ENCODE assay signal across 20 cellular contexts in genomic region chr12:96164951-96165858, GRCh38. TPM values are rescaled to one million over a fixed set of nuclear protein-coding genes. Genes with fewer than 3 reads are reported as not detected.
DNase-seq lines count a peak whose midpoint lies in the region; ATAC-seq and TF ChIP-seq lines count a peak whose summit lies in the region.
"Had no signal": no experiment of that assay in that cellular context is flagged by ENCODE, and none has a peak within 500 bp of the region (broad histone marks: within the 10 kb centered on the region; RNA-seq: fewer than 3 reads in every experiment).

No MANE protein-coding gene starts in this region.

- H3K9me3 Mint-ChIP-seq in CD8-positive, alpha-beta T cell: no peaks in the 10 kb centered on the region
- H3K9me3 Mint-ChIP-seq: brain had no signal

- H3K27me3 Mint-ChIP-seq in CD8-positive, alpha-beta T cell (ENCODE audit: low read depth): peaks cover 4% of the 10 kb centered on the region

- no peaks in the 10 kb centered on the region for H3K9me2 ChIP-seq in Karpas-422 (replicated peaks; ENCODE audit: insufficient read depth, low read length)

- intact Hi-C loops in CD8-positive, alpha-beta T cell (cut with DNase I, micrococcal nuclease): no loop called here

- no peak overlapping the region for H3K4me3 Mint-ChIP-seq in CD8-positive, alpha-beta T cell
- H3K4me3 Mint-ChIP-seq: brain, T-helper 17 cell had no signal

- H3K36me3 ChIP-seq in duodenal mucosa (ENCODE audit: control insufficient read depth in 1 of 2, insufficient read depth in 2 of 2, low read length in 2 of 2) (no peaks in the 10 kb centered on the region), skeletal muscle tissue (ENCODE audit: control insufficient read depth in 3 of 3, insufficient read depth in 3 of 3, low read length in 3 of 3) (no peaks in the 10 kb centered on the region), Karpas-422 (ENCODE audit: insufficient read depth, low read length) (no peaks in the 10 kb centered on the region)
- no peaks in the 10 kb centered on the region for H3K36me3 ChIP-seq in CD8-positive, alpha-beta T cell (ENCODE audit: insufficient read depth, low read length)

- no peak overlapping the region for H2AFZ ChIP-seq in Karpas-422 (ENCODE audit: low read length)

- ATAC-seq in CD8-positive, alpha-beta T cell: no peak
- ATAC-seq: activated CD4-positive, CD25-positive, alpha-beta regulatory T cell treated with anti-CD3 and anti-CD28 coated beads, Interleukin-2, amount 50 U/mL, for 24 hours; T-helper 17 cell had no signal

- no peaks in the 10 kb centered on the region for H3K79me2 ChIP-seq in Karpas-422 (ENCODE audit: low read length)

- H3K9ac ChIP-seq in duodenal mucosa (ENCODE audit: low read depth in 1 of 2, low read length in 2 of 2): no peak overlapping the region
- H3K9ac ChIP-seq in skeletal muscle tissue (ENCODE audit: low read depth in 1 of 3, low read length in 3 of 3): no peak overlapping the region
- no peak overlapping the region for H3K9ac ChIP-seq in Karpas-422 (ENCODE audit: low read length)

- no peaks in the 10 kb centered on the region for H3K27me3 ChIP-seq in duodenal mucosa (ENCODE audit: control insufficient read depth in 1 of 2, insufficient read depth in 2 of 2, low read length in 2 of 2)
- H3K27me3 ChIP-seq in skeletal muscle tissue (ENCODE audit: control insufficient read depth in 3 of 3, insufficient read depth in 3 of 3, low read length in 3 of 3): no peaks in the 10 kb centered on the region
- no peaks in the 10 kb centered on the region for H3K27me3 ChIP-seq in CD8-positive, alpha-beta T cell (ENCODE audit: insufficient read depth, low read length)
- no peaks in the 10 kb centered on the region for H3K27me3 ChIP-seq in Karpas-422 (ENCODE audit: low read length)

- H3K4me1 ChIP-seq in duodenal mucosa (ENCODE audit: control insufficient read depth in 1 of 2, insufficient read depth in 2 of 2, low read length in 2 of 2) (no peaks in the 10 kb centered on the region), skeletal muscle tissue (ENCODE audit: control insufficient read depth in 3 of 3, insufficient read depth in 3 of 3, low read length in 3 of 3) (peaks cover 2 to 5% (median 4%) of the 10 kb centered on the region in 3 donors), Karpas-422 (ENCODE audit: low read length) (peaks cover 4% of the 10 kb centered on the region; the same call in 1 of the 2 replicates)
- H3K4me1 ChIP-seq in CD8-positive, alpha-beta T cell (ENCODE audit: insufficient read depth, low read length): no peaks in the 10 kb centered on the region

- H3K27ac ChIP-seq in duodenal mucosa (ENCODE audit: low read depth, low read length): peak overlapping the region; percentile 13
- H3K27ac ChIP-seq in skeletal muscle tissue (ENCODE audit: low read depth, low read length): peak overlapping the region; percentile 60
- H3K27ac ChIP-seq in CD8-positive, alpha-beta T cell (ENCODE audit: low read depth, low read length): no peak overlapping the region
- no peak overlapping the region for H3K27ac ChIP-seq in Karpas-422 (ENCODE audit: low read length)
- H3K27ac ChIP-seq: RWPE1 had no signal

- no peak overlapping the region for H3K27ac Mint-ChIP-seq in CD8-positive, alpha-beta T cell
- H3K27ac Mint-ChIP-seq: T-helper 17 cell had no signal

- TF ChIP-seq CTCF in CD8-positive, alpha-beta T cell (IDR thresholded peaks at IDR 0.05): no peak

- H3K4me3 ChIP-seq in duodenal mucosa (ENCODE audit: low read depth in 1 of 2, low read length in 2 of 2) (no peak overlapping the region), skeletal muscle tissue (ENCODE audit: low read length in 3 of 3) (no peak overlapping the region), Karpas-422 (ENCODE audit: low read length) (no peak overlapping the region)
- H3K4me3 ChIP-seq in CD8-positive, alpha-beta T cell (ENCODE audit: low read depth, low read length): no peak overlapping the region

- POLR2A ChIA-PET in CD8-positive, alpha-beta T cell (lab: Charles Lee): no interaction called here

- peak; percentile 36 for DNase-seq in NCI-H146 treated with DMSO at 0.1 percent for 48 hours (lab: John Stamatoyannopoulos, UW; ENCODE audit: unreplicated experiment)
- peak; percentile 31 for DNase-seq in left kidney (ENCODE audit: low read depth, low spot score)
- DNase-seq in CD8-positive, alpha-beta T cell: no peak
- no peak for DNase-seq in A172 (ENCODE audit: low spot score)
- DNase-seq in Karpas-422: no peak
- DNase-seq in NCI-H748 (lab: John Stamatoyannopoulos, UW; ENCODE audit: unreplicated experiment): no peak
- DNase-seq: activated naive CD4-positive, alpha-beta T cell; Calu3; effector memory CD4-positive, alpha-beta T cell; foreskin fibroblast; MM.1S; NCI-H2029 treated with DMSO at 0.1 percent for 48 hours; NCI-H774; stimulated activated CD4-positive, alpha-beta T cell treated with anti-CD3 and anti-CD28 coated beads, Interleukin-15, amount 100 ng/mL, for 24 hours; T-helper 17 cell had no signal

- no peaks in the 10 kb centered on the region for H3K4me1 Mint-ChIP-seq in CD8-positive, alpha-beta T cell (ENCODE audit: low read depth)

- CTCF ChIA-PET in CD8-positive, alpha-beta T cell (lab: Charles Lee): interaction anchor here (1.5 kb wide), 1 partner anchor 50 kb away, joined by 5 read pairs; no protein-coding TSS in a partner anchor

- H3K9me3 ChIP-seq in duodenal mucosa (ENCODE audit: control insufficient read depth in 1 of 2, low read length in 2 of 2) (no peaks in the 10 kb centered on the region), skeletal muscle tissue (ENCODE audit: control insufficient read depth in 3 of 3, low read length in 3 of 3) (peaks cover 0 to 2% (median 0%) of the 10 kb centered on the region in 3 donors), Karpas-422 (ENCODE audit: low read length) (no peaks in the 10 kb centered on the region)
- no peaks in the 10 kb centered on the region for H3K9me3 ChIP-seq in CD8-positive, alpha-beta T cell (ENCODE audit: low read length)

- no peaks in the 10 kb centered on the region for H3K36me3 Mint-ChIP-seq in CD8-positive, alpha-beta T cell
- H3K36me3 Mint-ChIP-seq: brain had no signal

- H4K20me1 ChIP-seq in Karpas-422 (ENCODE audit: insufficient read depth, low read depth, low read length): no peaks in the 10 kb centered on the region

- H3K4me2 ChIP-seq in Karpas-422 (ENCODE audit: low read depth, low read length, poor library complexity, severe bottlenecking): no peak overlapping the region

RNA-seq across cellular contexts. Expression of gene ELK3, which starts 29.0 kb away (rescaled TPM):
- total RNA-seq in skeletal muscle tissue: 9.9 TPM
- total RNA-seq in CD8-positive, alpha-beta T cell: 10 to 100 TPM; 11.2 to 11.6 TPM
- total RNA-seq in A172 (2014; rRNA removed; shearing (Covaris generic)): 30.9 TPM in 2 replicates
- 1.2 and 1.8 TPM in 2 replicates for total RNA-seq in Karpas-422 (2014; rRNA removed; shearing (Covaris generic); ENCODE audit: low replicate concordance)

Comparison
In these comparisons a context has a peak if more than half of its experiments do, and no peak if none do; other contexts are left out.
1. DNase-seq: peak in NCI-H146 treated with DMSO at 0.1 percent for 48 hours (single experiment) and left kidney (single experiment); none in CD8-positive, alpha-beta T cell (0 of 7), A172 (single experiment), Karpas-422 (single experiment) and NCI-H748 (single experiment).
2. H3K27ac ChIP-seq: peak in duodenal mucosa (single experiment) and skeletal muscle tissue (single experiment); none in CD8-positive, alpha-beta T cell (single experiment) and Karpas-422 (single experiment).